11 cellular contexts compared by ENCODE assay signal in the genomic region with DNA sequence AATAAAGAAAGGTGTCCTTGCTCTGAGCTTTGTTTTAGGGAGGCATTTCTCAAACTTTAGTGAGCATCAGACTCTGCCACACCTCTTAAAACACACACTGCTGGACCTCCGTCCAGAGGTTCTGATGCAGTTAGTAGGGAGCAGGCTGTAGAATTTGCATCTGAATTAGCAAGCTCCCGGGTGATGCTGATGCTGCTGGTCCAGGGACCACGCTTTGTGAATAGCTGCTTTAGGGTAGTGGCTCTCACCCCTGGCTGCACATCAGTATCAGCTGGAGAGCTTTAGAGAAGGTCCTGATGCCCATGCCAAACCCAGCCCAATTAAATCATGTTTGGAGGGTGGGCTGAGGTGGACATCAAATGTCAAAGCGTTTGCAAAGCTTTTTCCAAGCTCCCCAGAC. TPM values are rescaled to one million over a fixed set of nuclear protein-coding genes. Genes with fewer than 3 reads are reported as not detected.
DNase-seq lines count a peak whose midpoint lies in the region; ATAC-seq and TF ChIP-seq lines count a peak whose summit lies in the region.
"Had no signal": no experiment of that assay in that cellular context is flagged by ENCODE, and none has a peak within 500 bp of the region (broad histone marks: within the 10 kb centered on the region; RNA-seq: fewer than 3 reads in every experiment).

No MANE protein-coding gene starts in this region.

- H3K36me3 Mint-ChIP-seq in activated B cell treated with CpG ODN at 0.5 μM for 24 hours (ENCODE audit: low read depth): no peaks in the 10 kb centered on the region
- H3K36me3 Mint-ChIP-seq in stimulated activated memory B cell treated with anti-CD40 and anti-IgM and Interleukin-4, amounts not matched to agents 10 μg/mL and 1 μg/mL and 100 μg/mL, for 72 hours: no peaks in the 10 kb centered on the region

- H4K20me1 ChIP-seq in GM23248 (ENCODE audit: insufficient read depth): no peaks in the 10 kb centered on the region

- peaks cover 32% of the 10 kb centered on the region for H3K27me3 Mint-ChIP-seq in activated B cell treated with CpG ODN at 0.5 μM for 24 hours
- peaks cover 58% of the 10 kb centered on the region for H3K27me3 Mint-ChIP-seq in stimulated activated memory B cell treated with anti-CD40 and anti-IgM and Interleukin-4, amounts not matched to agents 10 μg/mL and 1 μg/mL and 100 μg/mL, for 72 hours

- CTCF ChIA-PET in activated B cell treated with CpG ODN at 0.5 μM for 24 hours (lab: Charles Lee): interaction anchor here (0.6 to 2.8 kb wide), 7 partner anchors 7 to 1876 kb away, joined by 3 to 8 read pairs (median 4); no protein-coding TSS in a partner anchor

- H3K27ac ChIP-seq in GM23248 (no peak overlapping the region), iPS-20b (ENCODE audit: low read length) (no peak overlapping the region)
- H3K27ac ChIP-seq: PC-9 had no signal

- no peaks in the 10 kb centered on the region for H3K9me3 Mint-ChIP-seq in activated B cell treated with CpG ODN at 0.5 μM for 24 hours
- no peaks in the 10 kb centered on the region for H3K9me3 Mint-ChIP-seq in stimulated activated memory B cell treated with anti-CD40 and anti-IgM and Interleukin-4, amounts not matched to agents 10 μg/mL and 1 μg/mL and 100 μg/mL, for 72 hours

- ATAC-seq in activated B cell treated with CpG ODN at 0.5 μM for 24 hours (ENCODE audit: low read depth) (no peak), GM21360 (IDR thresholded peaks at IDR 0.05; ENCODE audit: unreplicated experiment) (no peak)
- ATAC-seq in stimulated activated memory B cell treated with anti-CD40 and anti-IgM and Interleukin-4, amounts not matched to agents 10 μg/mL and 1 μg/mL and 100 μg/mL, for 72 hours: no peak

- H3K27me3 ChIP-seq in GM23248 (replicated peaks; ENCODE audit: insufficient read depth) (no peaks in the 10 kb centered on the region), iPS-20b (ENCODE audit: insufficient read depth, low read length) (peaks cover 11% of the 10 kb centered on the region)

- peak overlapping the region; percentile 96 for H3K4me3 ChIP-seq in GM23248
- H3K4me3 ChIP-seq in iPS-20b (ENCODE audit: low read length): peak overlapping the region; percentile 69; the same call in 1 of the 2 replicates
- H3K4me3 ChIP-seq: PC-9 had no signal

- H3K79me2 ChIP-seq in GM23248 (ENCODE audit: insufficient read depth): no peaks in the 10 kb centered on the region

- 0 out of 2 replicates have a peak overlapping the region, but pooled peaks have one; percentile 73 for H3K9ac ChIP-seq in GM23248
- no peak overlapping the region for H3K9ac ChIP-seq in iPS-20b (ENCODE audit: low read depth, low read length)

- no peak for TF ChIP-seq CTCF in activated B cell treated with CpG ODN at 0.5 μM for 24 hours (IDR thresholded peaks at IDR 0.05)

- intact Hi-C loops in activated B cell treated with CpG ODN at 0.5 μM for 24 hours (cut with micrococcal nuclease): loop anchor here (5.0 kb wide), 2 partner anchors 564 to 704 kb away; no protein-coding TSS in a partner anchor

- H3K36me3 ChIP-seq in GM23248 (ENCODE audit: low read depth): no peaks in the 10 kb centered on the region
- H3K36me3 ChIP-seq in iPS-20b (ENCODE audit: insufficient read depth, low read depth, low read length): no peaks in the 10 kb centered on the region

- H3K27ac Mint-ChIP-seq in activated B cell treated with CpG ODN at 0.5 μM for 24 hours: no peak overlapping the region
- no peak overlapping the region for H3K27ac Mint-ChIP-seq in stimulated activated memory B cell treated with anti-CD40 and anti-IgM and Interleukin-4, amounts not matched to agents 10 μg/mL and 1 μg/mL and 100 μg/mL, for 72 hours

- peaks cover 24% of the 10 kb centered on the region for H3K4me1 Mint-ChIP-seq in activated B cell treated with CpG ODN at 0.5 μM for 24 hours
- H3K4me1 Mint-ChIP-seq in stimulated activated memory B cell treated with anti-CD40 and anti-IgM and Interleukin-4, amounts not matched to agents 10 μg/mL and 1 μg/mL and 100 μg/mL, for 72 hours: peaks cover 20% of the 10 kb centered on the region

- peak overlapping the region; percentile 74 for H3K4me3 Mint-ChIP-seq in activated B cell treated with CpG ODN at 0.5 μM for 24 hours
- H3K4me3 Mint-ChIP-seq in stimulated activated memory B cell treated with anti-CD40 and anti-IgM and Interleukin-4, amounts not matched to agents 10 μg/mL and 1 μg/mL and 100 μg/mL, for 72 hours: peak overlapping the region; percentile 80

- in situ Hi-C loops in GM23248 (cut with MboI): no loop called here

- DNase-seq in GM23248 (peak; percentile 44), activated B cell treated with CpG ODN at 0.5 μM for 24 hours (no peak), OCI-M1 (lab: John Stamatoyannopoulos, UW) (no peak), cerebellum (ENCODE audit: low spot score) (no peak)
- DNase-seq: DMS79, PC-9 had no signal

- no peaks in the 10 kb centered on the region for H3K9me3 ChIP-seq in GM23248 (ENCODE audit: low read depth)
- H3K9me3 ChIP-seq in iPS-20b (ENCODE audit: insufficient read depth, low read depth, low read length): no peaks in the 10 kb centered on the region
- H3K9me3 ChIP-seq: mucosa of descending colon had no signal

- H3K9me2 ChIP-seq in GM23248 (ENCODE audit: insufficient read depth): no peaks in the 10 kb centered on the region

- 4% methylated on average over 4 of the region's 4 CpGs for WGBS in GM23248 (ENCODE audit: low coverage in 1 of 2, low lambda C conversion rate in 2 of 2, missing lambda C conversion rate in 2 of 2), 2 experiments

- peaks cover 18% of the 10 kb centered on the region; the same call in 1 of the 2 replicates for H3F3A ChIP-seq in GM23248 (ENCODE audit: insufficient read depth)

- H3K4me1 ChIP-seq in GM23248 (ENCODE audit: insufficient read depth) (peaks cover 32% of the 10 kb centered on the region), iPS-20b (ENCODE audit: insufficient read depth, low read length) (peaks cover 16% of the 10 kb centered on the region; the same call in 1 of the 2 replicates)

- POLR2A ChIA-PET in activated B cell treated with CpG ODN at 0.5 μM for 24 hours (lab: Charles Lee): no interaction called here

- peak overlapping the region; percentile 96 for H3K4me2 ChIP-seq in GM23248 (ENCODE audit: unreplicated experiment)

- peak overlapping the region; percentile 98 for H2AFZ ChIP-seq in GM23248
- H2AFZ ChIP-seq: PC-9 had no signal

RNA-seq across cellular contexts. Expression of gene HTR2A, which starts 3.6 kb away (rescaled TPM):
- total RNA-seq in GM23248 (2014; rRNA removed; shearing (Covaris generic)): 1.8 and 2.1 TPM in 2 replicates
- polyA plus RNA-seq in GM23248 (2016; fragmentation: Nextera tagmentation; extraction: Ambion mirVana): 2.0 and 3.7 TPM in 2 replicates
- total RNA-seq in activated B cell treated with CpG ODN at 0.5 μM for 24 hours (not detected in 2 replicates), cerebellum (5.3 TPM)
- total RNA-seq: dermis microvascular lymphatic vessel endothelial cell, PC-9 had no signal
